In genomic region chr5:135246923-135247795, GRCh38 we compare ENCODE assay signal across 9 cellular contexts.
DNase-seq lines count a peak whose midpoint lies in the region; ATAC-seq and TF ChIP-seq lines count a peak whose summit lies in the region.
"Had no signal": no experiment of that assay in that cellular context is flagged by ENCODE, and none has a peak within 500 bp of the region (broad histone marks: within the 10 kb centered on the region; RNA-seq: fewer than 3 reads in every experiment).

No MANE protein-coding gene starts in this region.

- no peak for ATAC-seq in GM21825 (IDR thresholded peaks at IDR 0.05; ENCODE audit: unreplicated experiment)
- no peak for ATAC-seq in HG03457 (IDR thresholded peaks at IDR 0.05; ENCODE audit: unreplicated experiment)

- DNase-seq in stimulated activated CD4-positive, alpha-beta T cell treated with anti-CD3 and anti-CD28 coated beads, Interleukin-15, amount 100 ng/mL, for 24 hours, result peak; percentile 16
- DNase-seq in stimulated activated CD4-positive, alpha-beta T cell treated with anti-CD3 and anti-CD28 coated beads, Interleukin-4, amount 100 ng/mL, for 24 hours, result no peak
- DNase-seq in T1000 (lab: John Stamatoyannopoulos, UW), result peak; percentile 81
- peak; percentile 85 to 92 for DNase-seq in foreskin fibroblast
- peak; percentile 89 for DNase-seq in stromal cell of bone marrow (ENCODE audit: low read depth)
- DNase-seq in RPMI8226, result no peak
- DNase-seq: naive B cell had no signal

- no peak overlapping the region for H3K4me3 ChIP-seq in foreskin fibroblast (ENCODE audit: low read depth in 1 of 2, low read length in 2 of 2)

- TF ChIP-seq CTCF in foreskin fibroblast (IDR thresholded peaks at IDR 0.05; ENCODE audit: low read depth, low read length), result no peak

Comparison
In these comparisons a context has a peak if more than half of its experiments do, and no peak if none do; other contexts are left out.
1. DNase-seq: peak in stimulated activated CD4-positive, alpha-beta T cell treated with anti-CD3 and anti-CD28 coated beads, Interleukin-15, amount 100 ng/mL, for 24 hours (single experiment), T1000 (single experiment), foreskin fibroblast (2 of 2) and stromal cell of bone marrow (single experiment); none in stimulated activated CD4-positive, alpha-beta T cell treated with anti-CD3 and anti-CD28 coated beads, Interleukin-4, amount 100 ng/mL, for 24 hours (single experiment) and RPMI8226 (single experiment).